Comparison of ENCODE assay signal across 26 cellular contexts in genomic region chr13:96093296-96094006, GRCh38. TPM values are rescaled to one million over a fixed set of nuclear protein-coding genes. Genes with fewer than 3 reads are reported as not detected.
"Had no signal": no experiment of that assay in that cellular context is flagged by ENCODE, and none has a peak within 500 bp of the region (broad histone marks: within the 10 kb centered on the region; RNA-seq: fewer than 3 reads in every experiment).

No MANE protein-coding gene starts in this region.

- H3K27ac Mint-ChIP-seq: activated naive CD8-positive, alpha-beta T cell; activated T-cell treated with anti-CD3 and anti-CD28 coated beads, Interleukin-2, amount 50 U/mL, for 24 hours; activated T-helper 2 cell treated with anti-CD3 and anti-CD28 coated beads, Interferon-gamma antibody, Interleukin-2, Interleukin-4, amounts not matched to agents 10 μg/mL and 5 μg/mL and 100 μg/mL, durations not matched to agents 14 hours and 24 hours and 36 hours; endodermal cell; naive thymus-derived CD4-positive, alpha-beta T cell; T-cell; T-helper 2 cell treated with Interferon-gamma antibody and Interleukin-4, amounts not matched to agents 5 μg/mL and 100 μg/mL, for 36 hours had no signal

- H3K4me3 Mint-ChIP-seq: activated naive CD8-positive, alpha-beta T cell; activated T-cell treated with anti-CD3 and anti-CD28 coated beads, Interleukin-2, amount 50 U/mL, for 24 hours; central memory CD8-positive, alpha-beta T cell; endodermal cell; naive thymus-derived CD4-positive, alpha-beta T cell; T-helper 2 cell treated with Interferon-gamma antibody and Interleukin-4, amounts not matched to agents 5 μg/mL and 100 μg/mL, for 36 hours had no signal

- H3K27me3 ChIP-seq: adrenal gland, ascending aorta, ovary had no signal

- H3K36me3 Mint-ChIP-seq: activated naive CD8-positive, alpha-beta T cell; T-cell had no signal

- H3K9me3 ChIP-seq: adrenal gland, ascending aorta, lower lobe of right lung, ovary, prostate gland, right atrium auricular region, spleen, thoracic aorta, upper lobe of right lung had no signal

- H3K27ac ChIP-seq: adrenal gland, ascending aorta, foreskin keratinocyte, lower lobe of right lung, ovary, prostate gland, right atrium auricular region, spleen, thoracic aorta, upper lobe of right lung, VCaP had no signal

- H3K36me3 ChIP-seq: adrenal gland, ascending aorta, lower lobe of right lung, ovary, prostate gland, right atrium auricular region, spleen, thoracic aorta, upper lobe of right lung had no signal

- H3K4me1 ChIP-seq: foreskin keratinocyte, prostate gland, upper lobe of right lung had no signal

- H3K4me3 ChIP-seq: adrenal gland, ascending aorta, lower lobe of right lung, ovary, prostate gland, right atrium auricular region, spleen, thoracic aorta, upper lobe of right lung had no signal

- DNase-seq: activated CD4-positive, alpha-beta T cell treated with anti-CD3 and anti-CD28 coated beads, Interleukin-2, amount 50 U/mL, for 1 hour; activated naive CD4-positive, alpha-beta T cell; activated T-cell treated with anti-CD3 and anti-CD28 coated beads, Interleukin-2, amount 50 U/mL, for 24 hours; adrenal gland; endodermal cell; foreskin keratinocyte; kidney; lower lobe of right lung; naive thymus-derived CD4-positive, alpha-beta T cell; ovary; spleen; stimulated activated CD4-positive, alpha-beta T cell treated with anti-CD3 and anti-CD28 coated beads, Interleukin-4, amount 100 ng/mL, for 24 hours; stimulated activated naive CD4-positive, alpha-beta T cell treated with Interleukin-2 at 50 U/mL for 16 hours; T-cell; upper lobe of right lung had no signal

- H3K4me1 Mint-ChIP-seq: central memory CD8-positive, alpha-beta T cell had no signal

- H3K9me3 Mint-ChIP-seq: activated T-cell treated with anti-CD3 and anti-CD28 coated beads, Interleukin-2, amount 50 U/mL, for 24 hours; activated T-helper 2 cell treated with anti-CD3 and anti-CD28 coated beads, Interferon-gamma antibody, Interleukin-2, Interleukin-4, amounts not matched to agents 10 μg/mL and 5 μg/mL and 100 μg/mL, durations not matched to agents 14 hours and 24 hours and 36 hours; endodermal cell; T-helper 2 cell treated with Interferon-gamma antibody and Interleukin-4, amounts not matched to agents 5 μg/mL and 100 μg/mL, for 36 hours had no signal

- ATAC-seq: activated CD4-positive, CD25-positive, alpha-beta regulatory T cell treated with anti-CD3 and anti-CD28 coated beads, Interleukin-2, amount 50 U/mL, for 24 hours; foreskin keratinocyte; left lobe of liver; lower lobe of right lung; naive thymus-derived CD4-positive, alpha-beta T cell; T-cell; upper lobe of right lung had no signal

RNA-seq across cellular contexts. Expression of gene HS6ST3, which starts 3.5 kb away (rescaled TPM):
- total RNA-seq: activated T-helper 2 cell treated with anti-CD3 and anti-CD28 coated beads, Interferon-gamma antibody, Interleukin-2, Interleukin-4, amounts not matched to agents 10 μg/mL and 5 μg/mL and 100 μg/mL, durations not matched to agents 14 hours and 24 hours and 36 hours; left lobe of liver; naive thymus-derived CD4-positive, alpha-beta T cell; spleen; T-cell; upper lobe of right lung had no signal
- polyA plus RNA-seq: naive thymus-derived CD4-positive, alpha-beta T cell had no signal

RNA-seq across cellular contexts. Expression of gene UGGT2, which starts 40.2 kb away (rescaled TPM):
- polyA plus RNA-seq: naive thymus-derived CD4-positive, alpha-beta T cell had no signal
